Comparison of ENCODE assay signal across 8 cellular contexts in genomic region chr21:43865471-43866181, GRCh38. TPM values are rescaled to one million over a fixed set of nuclear protein-coding genes. Genes with fewer than 3 reads are reported as not detected.
A peak's percentile ranks its signal among the peaks of the same experiment; 100 is the strongest.
DNase-seq lines count a peak whose midpoint lies in the region; ATAC-seq, FAIRE-seq and TF ChIP-seq lines count a peak whose summit lies in the region.

No MANE protein-coding gene starts in this region.

- no peaks in the 10 kb centered on the region for H3K79me2 ChIP-seq in neural cell (replicated peaks; ENCODE audit: insufficient read depth, low read length)

- H3K4me1 Mint-ChIP-seq in activated T-cell treated with anti-CD3 and anti-CD28 coated beads, Interleukin-2, amount 50 U/mL, for 24 hours (ENCODE audit: low read depth), result peaks cover 43% of the 10 kb centered on the region

- H3K9me3 Mint-ChIP-seq in activated T-cell treated with anti-CD3 and anti-CD28 coated beads, Interleukin-2, amount 50 U/mL, for 24 hours, result no peaks in the 10 kb centered on the region

- peak overlapping the region; percentile 94 for H3K27ac Mint-ChIP-seq in activated T-cell treated with anti-CD3 and anti-CD28 coated beads, Interleukin-2, amount 50 U/mL, for 24 hours

- no peaks in the 10 kb centered on the region for H3K27me3 Mint-ChIP-seq in activated T-cell treated with anti-CD3 and anti-CD28 coated beads, Interleukin-2, amount 50 U/mL, for 24 hours

- H3K4me3 ChIP-seq in LNCaP clone FGC (ENCODE audit: low read depth, low read length), result peak overlapping the region; percentile 61
- peak overlapping the region; percentile 68 for H3K4me3 ChIP-seq in fibroblast of pulmonary artery (replicated peaks; ENCODE audit: low read depth, low read length)
- peak overlapping the region; percentile 63 for H3K4me3 ChIP-seq in neural cell (ENCODE audit: low read length)
- H3K4me3 ChIP-seq in urinary bladder (ENCODE audit: low read depth, low read length), result peak overlapping the region; percentile 98

- H3K27ac ChIP-seq in neural cell (ENCODE audit: low read length) (no peak overlapping the region), urinary bladder (ENCODE audit: low read depth) (peak overlapping the region; percentile 97)

- H3K4me2 ChIP-seq in neural cell (ENCODE audit: low read length), result no peak overlapping the region

- H4K20me1 ChIP-seq in neural cell (ENCODE audit: insufficient read depth), result no peaks in the 10 kb centered on the region

- no peak for TF ChIP-seq RAD21 in neural cell (conservative IDR thresholded peaks at IDR 0.05)

- no peaks in the 10 kb centered on the region for H3K9me2 ChIP-seq in neural cell (ENCODE audit: insufficient read depth, low read length)

- DNase-seq in GM12891 (ENCODE audit: insufficient read length, low spot score), result peak; percentile 59
- DNase-seq in LNCaP clone FGC (ENCODE audit: low read depth), result no peak
- DNase-seq in activated T-cell treated with anti-CD3 and anti-CD28 coated beads, Interleukin-2, amount 50 U/mL, for 24 hours, result peak; percentile 75
- DNase-seq in fibroblast of pulmonary artery (ENCODE audit: low read depth), result peak; percentile 25

- H3K4me1 ChIP-seq in urinary bladder (ENCODE audit: insufficient read depth), result no peaks in the 10 kb centered on the region

- no peak for TF ChIP-seq CTCF in LNCaP clone FGC (IDR thresholded peaks at IDR 0.05; ENCODE audit: control insufficient read depth, extremely low read depth, insufficient read depth)
- no peak for TF ChIP-seq CTCF in fibroblast of pulmonary artery (IDR thresholded peaks at IDR 0.05; ENCODE audit: low read length, missing control alignments)
- no peak for TF ChIP-seq CTCF in neural cell (IDR thresholded peaks at IDR 0.05; ENCODE audit: poor library complexity, severe bottlenecking)

- H2AFZ ChIP-seq in neural cell (ENCODE audit: low read depth, low read length), result no peak overlapping the region

- H3F3A ChIP-seq in neural cell (ENCODE audit: insufficient read depth, low read length, poor library complexity, severe bottlenecking), result no peaks in the 10 kb centered on the region

- FAIRE-seq in GM12891 (lab: Jason Lieb, UNC), result no peak

- no peak for TF ChIP-seq EP300 in neural cell (conservative IDR thresholded peaks at IDR 0.05; ENCODE audit: poor library complexity, severe bottlenecking)

- H3K9me3 ChIP-seq in neural cell (ENCODE audit: low read length), result no peaks in the 10 kb centered on the region

- H3K9ac ChIP-seq in neural cell (ENCODE audit: low read length), result peak overlapping the region; percentile 29

- no peak for TF ChIP-seq POLR2A in GM12891 (IDR thresholded peaks at IDR 0.05; ENCODE audit: low read depth, low read length)

- WGBS in urinary bladder, result under 1% methylated on average over 73 of the region's 73 CpGs

- H3K36me3 ChIP-seq in neural cell (ENCODE audit: insufficient read depth, low read length) (no peaks in the 10 kb centered on the region), urinary bladder (ENCODE audit: insufficient read depth) (no peaks in the 10 kb centered on the region)

- peaks cover 44% of the 10 kb centered on the region for H3K36me3 Mint-ChIP-seq in activated T-cell treated with anti-CD3 and anti-CD28 coated beads, Interleukin-2, amount 50 U/mL, for 24 hours (ENCODE audit: low read depth)

- H3K27me3 ChIP-seq in neural cell (ENCODE audit: insufficient read depth, low read depth, low read length), result peaks cover 20% of the 10 kb centered on the region

- ATAC-seq in GM19351 (IDR thresholded peaks at IDR 0.05; ENCODE audit: unreplicated experiment) (no peak), GM19452 (IDR thresholded peaks at IDR 0.05; ENCODE audit: unreplicated experiment) (no peak)

- peak overlapping the region; percentile 84 for H3K4me3 Mint-ChIP-seq in activated T-cell treated with anti-CD3 and anti-CD28 coated beads, Interleukin-2, amount 50 U/mL, for 24 hours

TF ChIP-seq in GM12891, 5 proteins besides CTCF, POLR2A, EP300 and RAD21:
- TF ChIP-seq SPI1 (IDR thresholded peaks at IDR 0.05; ENCODE audit: low read depth, low read length), result no peak
- no peak for TF ChIP-seq TAF1 (IDR thresholded peaks at IDR 0.05; ENCODE audit: low read depth, low read length)
- TF ChIP-seq POU2F2 (IDR thresholded peaks at IDR 0.05; ENCODE audit: low read depth, low read length), result no peak

TF ChIP-seq in neural cell, 6 proteins besides CTCF, POLR2A, EP300 and RAD21:
- no peak for TF ChIP-seq EZH2 (IDR thresholded peaks at IDR 0.05; ENCODE audit: borderline replicate concordance, insufficient read depth, low read length, poor library complexity, severe bottlenecking)
- no peak for TF ChIP-seq SMC3 (conservative IDR thresholded peaks at IDR 0.05; ENCODE audit: poor library complexity)
- no peak for TF ChIP-seq REST (IDR thresholded peaks at IDR 0.05; ENCODE audit: borderline replicate concordance)
- no peak for TF ChIP-seq POLR2AphosphoS5 (IDR thresholded peaks at IDR 0.05)
- TF ChIP-seq TAF1 (IDR thresholded peaks at IDR 0.05; ENCODE audit: low read depth), result no peak
- no peak for TF ChIP-seq MXI1 (conservative IDR thresholded peaks at IDR 0.05; ENCODE audit: poor library complexity, severe bottlenecking)

RNA-seq across cellular contexts. Expression of gene AGPAT3, which starts 0.6 kb away (rescaled TPM):
- 36.9 TPM for polyA plus RNA-seq in GM12891 (2012; ENCODE audit: low read depth, missing spikeins)
- 8.4 and 9.3 TPM in 2 replicates for polyA plus RNA-seq in neural cell
- 18.3 and 20.2 TPM in 2 replicates for polyA minus RNA-seq in neural cell
- 19.5 TPM for total RNA-seq in urinary bladder
- polyA plus RNA-seq in urinary bladder, result 25.1 TPM
